Comparison of ENCODE assay signal across 8 cellular contexts in genomic region chr13:21059641-21060040, GRCh38. TPM values are rescaled to one million over a fixed set of nuclear protein-coding genes. Genes with fewer than 3 reads are reported as not detected.
A peak's percentile ranks its signal among the peaks of the same experiment; 100 is the strongest.
DNase-seq lines count a peak whose midpoint lies in the region; ATAC-seq and TF ChIP-seq lines count a peak whose summit lies in the region.
"Not testable (repeated sequence)": the region's sequence is repeated elsewhere in the genome, so short reads cannot be mapped to it uniquely, and the experiment has no call there.

No MANE protein-coding gene starts in this region.

- H3K4me3 ChIP-seq in CD8-positive, alpha-beta memory T cell (ENCODE audit: low read length) = not testable (repeated sequence)
- H3K4me3 ChIP-seq in RWPE2 (ENCODE audit: severe bottlenecking) (peak overlapping the region; percentile 94), dorsolateral prefrontal cortex (peak overlapping the region in 51 of 59 donors; percentile 21 to 88 (median 78)), right cardiac atrium (ENCODE audit: low read length) (peak overlapping the region; percentile 91), mucosa of stomach (ENCODE audit: low read length) (peak overlapping the region; percentile 43), rectal smooth muscle tissue (ENCODE audit: low read length) (peak overlapping the region; percentile 80), transverse colon (peak overlapping the region; percentile 73 to 93 (median 86))

- H3K9me3 Mint-ChIP-seq in CD8-positive, alpha-beta memory T cell; activated naive CD4-positive, alpha-beta T cell treated with anti-CD3 and anti-CD28 coated beads, Interleukin-2, amount 10 ng/mL, durations not matched to agents 7 days and 5 days: not testable (repeated sequence)

- peak overlapping the region; percentile 93 for H3K9ac ChIP-seq in mucosa of stomach (ENCODE audit: low read length)
- not testable (repeated sequence) for H3K9ac ChIP-seq in rectal smooth muscle tissue (ENCODE audit: low read length)

- in situ Hi-C loops in transverse colon (cut with MboI; ENCODE audit: low pct_ligation_motif_present in 1 of 4, low pct_unique_long_range_greater_than_20kb in 1 of 4, low sequenced_read_pairs in 3 of 4) = not testable (repeated sequence)

- H3K9me3 ChIP-seq in CD8-positive, alpha-beta memory T cell (ENCODE audit: low read length); RWPE2 (ENCODE audit: severe bottlenecking); right cardiac atrium (ENCODE audit: control insufficient read depth, low read length); mucosa of stomach (ENCODE audit: control insufficient read depth, low read length); transverse colon: not testable (repeated sequence)

- DNase-seq in CD8-positive, alpha-beta memory T cell; RWPE2 (ENCODE audit: low spot score); activated naive CD4-positive, alpha-beta T cell treated with anti-CD3 and anti-CD28 coated beads, Interleukin-2, amount 10 ng/mL, durations not matched to agents 7 days and 5 days; dorsolateral prefrontal cortex; right cardiac atrium; transverse colon: not testable (repeated sequence)

- not testable (repeated sequence) for H3K27ac ChIP-seq in CD8-positive, alpha-beta memory T cell (ENCODE audit: low read depth, low read length)
- H3K27ac ChIP-seq in RWPE2 (ENCODE audit: poor library complexity, severe bottlenecking) (peak overlapping the region; percentile 86), dorsolateral prefrontal cortex (peak overlapping the region in 20 of 59 donors; percentile 42 to 98 (median 92)), right cardiac atrium (ENCODE audit: low read length) (peak overlapping the region; percentile 98), rectal smooth muscle tissue (ENCODE audit: low read depth, low read length) (peak overlapping the region; percentile 99), transverse colon (peak overlapping the region; percentile 97 to 98 (median 98))

- POLR2A ChIA-PET in CD8-positive, alpha-beta memory T cell (lab: Charles Lee) = not testable (repeated sequence)

- H3K36me3 Mint-ChIP-seq in CD8-positive, alpha-beta memory T cell; activated naive CD4-positive, alpha-beta T cell treated with anti-CD3 and anti-CD28 coated beads, Interleukin-2, amount 10 ng/mL, durations not matched to agents 7 days and 5 days: not testable (repeated sequence)

- CTCF ChIA-PET in CD8-positive, alpha-beta memory T cell (lab: Charles Lee) = interaction anchor here (1.1 kb wide), 1 partner anchor 1197 kb away, joined by 3 read pairs; no protein-coding TSS in a partner anchor
- CTCF ChIA-PET in activated naive CD4-positive, alpha-beta T cell treated with anti-CD3 and anti-CD28 coated beads, Interleukin-2, amount 10 ng/mL, durations not matched to agents 7 days and 5 days (lab: Charles Lee) = not testable (repeated sequence)

- peaks cover 9 to 13% (median 10%) of the 10 kb centered on the region in 3 donors for H3K4me1 Mint-ChIP-seq in CD8-positive, alpha-beta memory T cell
- not testable (repeated sequence) for H3K4me1 Mint-ChIP-seq in activated naive CD4-positive, alpha-beta T cell treated with anti-CD3 and anti-CD28 coated beads, Interleukin-2, amount 10 ng/mL, durations not matched to agents 7 days and 5 days

- not testable (repeated sequence) for TF ChIP-seq POLR2A in transverse colon (IDR thresholded peaks at IDR 0.05)

- not testable (repeated sequence) for ATAC-seq in RWPE2 (ENCODE audit: low read depth); right cardiac atrium

- H3K27me3 ChIP-seq in CD8-positive, alpha-beta memory T cell (ENCODE audit: insufficient read depth, low read length, poor library complexity, severe bottlenecking); RWPE2 (ENCODE audit: insufficient read depth, poor library complexity, severe bottlenecking); right cardiac atrium (ENCODE audit: control insufficient read depth, insufficient read depth); mucosa of stomach (ENCODE audit: control insufficient read depth, insufficient read depth, low read length); rectal smooth muscle tissue (ENCODE audit: control insufficient read depth, insufficient read depth, low read length): not testable (repeated sequence)
- peaks cover 0 to 21% (median 4%) of the 10 kb centered on the region in 45 donors for H3K27me3 ChIP-seq in dorsolateral prefrontal cortex
- H3K27me3 ChIP-seq in transverse colon = peaks cover 11% of the 10 kb centered on the region

- intact Hi-C loops in dorsolateral prefrontal cortex (cut with DNase I) (loop anchor here in 1 of 2 donors (5.0 kb wide), 1 partner anchor 117 kb away; no protein-coding TSS in a partner anchor), right cardiac atrium (cut with DNase I) (loop anchor here in 3 of 4 donors (10.0 kb wide), 2 partner anchors 65 to 115 kb away; no protein-coding TSS in a partner anchor), transverse colon (cut with DNase I; ENCODE audit: low total_unique reads) (loop anchor here (5.0 to 10.0 kb wide), 2 partner anchors 42 to 115 kb away; no protein-coding TSS in a partner anchor)

- not testable (repeated sequence) for H3K4me1 ChIP-seq in CD8-positive, alpha-beta memory T cell (ENCODE audit: insufficient read depth, low read length); right cardiac atrium (ENCODE audit: control insufficient read depth, insufficient read depth, low read length); mucosa of stomach (ENCODE audit: control insufficient read depth, insufficient read depth, low read length)
- H3K4me1 ChIP-seq in RWPE2 (ENCODE audit: insufficient read depth, poor library complexity, severe bottlenecking) (peaks cover 18% of the 10 kb centered on the region), rectal smooth muscle tissue (ENCODE audit: control insufficient read depth, insufficient read depth, low read length) (peaks cover 22% of the 10 kb centered on the region), transverse colon (peaks cover 10 to 38% (median 15%) of the 10 kb centered on the region in 4 donors)

- H3K27me3 Mint-ChIP-seq in CD8-positive, alpha-beta memory T cell = peaks cover 21 to 53% of the 10 kb centered on the region in 2 donors
- H3K27me3 Mint-ChIP-seq in activated naive CD4-positive, alpha-beta T cell treated with anti-CD3 and anti-CD28 coated beads, Interleukin-2, amount 10 ng/mL, durations not matched to agents 7 days and 5 days = peaks cover 52% of the 10 kb centered on the region

- TF ChIP-seq EP300 in transverse colon (IDR thresholded peaks at IDR 0.05; ENCODE audit: low read depth) = not testable (repeated sequence)

- not testable (repeated sequence) for TF ChIP-seq CTCF in RWPE2 (IDR thresholded peaks at IDR 0.05; ENCODE audit: poor library complexity, severe bottlenecking); dorsolateral prefrontal cortex (IDR thresholded peaks at IDR 0.05 in 54 of 56, conservative IDR thresholded peaks at IDR 0.05 in 2 of 56; ENCODE audit: low read depth in 1 of 56, partially characterized antibody in 56 of 56); transverse colon (IDR thresholded peaks at IDR 0.05)

- not testable (repeated sequence) for H3K36me3 ChIP-seq in CD8-positive, alpha-beta memory T cell (ENCODE audit: insufficient read depth, low read length); RWPE2 (ENCODE audit: low read depth); mucosa of stomach (ENCODE audit: control insufficient read depth, insufficient read depth, low read length); rectal smooth muscle tissue (ENCODE audit: control insufficient read depth, insufficient read depth, low read length); transverse colon

- peak overlapping the region in 2 of 8 donors; percentile 29 to 58 for H3K27ac Mint-ChIP-seq in CD8-positive, alpha-beta memory T cell
- not testable (repeated sequence) for H3K27ac Mint-ChIP-seq in activated naive CD4-positive, alpha-beta T cell treated with anti-CD3 and anti-CD28 coated beads, Interleukin-2, amount 10 ng/mL, durations not matched to agents 7 days and 5 days

- 92% methylated on average over 20 of the region's 20 CpGs for WGBS in right cardiac atrium
- whole genome bisulfite sequencing in transverse colon (ENCODE audit: low coverage in 1 of 2), 2 donors = 95 to 100% methylated on average over 9 to 20 of the region's 20 CpGs

- peak overlapping the region; percentile 51 to 90 (median 77) for H3K4me3 Mint-ChIP-seq in CD8-positive, alpha-beta memory T cell
- H3K4me3 Mint-ChIP-seq in activated naive CD4-positive, alpha-beta T cell treated with anti-CD3 and anti-CD28 coated beads, Interleukin-2, amount 10 ng/mL, durations not matched to agents 7 days and 5 days = peak overlapping the region; percentile 62

RNA-seq across cellular contexts. Expression of gene LATS2, which starts 1.7 kb away (rescaled TPM):
- total RNA-seq in CD8-positive, alpha-beta memory T cell = 1 to 10 TPM; 1.4 to 1.9 TPM
- 0.66 TPM for polyA plus RNA-seq in CD8-positive, alpha-beta memory T cell
- total RNA-seq in dorsolateral prefrontal cortex = 10 to 100 TPM in 12 of 120 experiments, 1 to 10 TPM in 108; 2.5 to 18.2 (median 6.0) TPM
- total RNA-seq in right cardiac atrium = 10 to 100 TPM; 22.1 to 36.7 (median 23.6) TPM
- 10.5 TPM for polyA plus RNA-seq in right cardiac atrium
- 10 to 100 TPM in 3 of 4 donors, 1 to 10 TPM in 1; 8.9 to 15.7 (median 12.5) TPM for total RNA-seq in transverse colon
